10 cellular contexts compared by ENCODE assay signal in genomic region chr9:91158946-91159345, GRCh38.
"Had no signal": no experiment of that assay in that cellular context is flagged by ENCODE, and none has a peak within 500 bp of the region (broad histone marks: within the 10 kb centered on the region; RNA-seq: fewer than 3 reads in every experiment).

No MANE protein-coding gene starts in this region.

- H3K27ac Mint-ChIP-seq: activated naive CD8-positive, alpha-beta T cell; mesothelial cell of epicardium had no signal

- DNase-seq: activated gamma-delta T cell treated with Interleukin-2 at 50 U/mL for 16 hours; anterior cingulate cortex; brain microvascular endothelial cell; cortex of kidney; effector memory CD4-positive, alpha-beta T cell; stimulated activated CD4-positive, alpha-beta T cell treated with anti-CD3 and anti-CD28 coated beads, Interleukin-4, amount 100 ng/mL, for 4 hours had no signal

- H3K27me3 Mint-ChIP-seq: activated naive CD8-positive, alpha-beta T cell; central memory CD8-positive, alpha-beta T cell had no signal

- H3K9me3 Mint-ChIP-seq: central memory CD8-positive, alpha-beta T cell; mesothelial cell of epicardium; neural crest cell had no signal

- H3K36me3 Mint-ChIP-seq: activated naive CD8-positive, alpha-beta T cell; mesothelial cell of epicardium had no signal

- H3K4me3 Mint-ChIP-seq: activated naive CD8-positive, alpha-beta T cell; central memory CD8-positive, alpha-beta T cell; mesothelial cell of epicardium; neural crest cell had no signal
